ENCODE assay signal across 8 cellular contexts in the genomic region with DNA sequence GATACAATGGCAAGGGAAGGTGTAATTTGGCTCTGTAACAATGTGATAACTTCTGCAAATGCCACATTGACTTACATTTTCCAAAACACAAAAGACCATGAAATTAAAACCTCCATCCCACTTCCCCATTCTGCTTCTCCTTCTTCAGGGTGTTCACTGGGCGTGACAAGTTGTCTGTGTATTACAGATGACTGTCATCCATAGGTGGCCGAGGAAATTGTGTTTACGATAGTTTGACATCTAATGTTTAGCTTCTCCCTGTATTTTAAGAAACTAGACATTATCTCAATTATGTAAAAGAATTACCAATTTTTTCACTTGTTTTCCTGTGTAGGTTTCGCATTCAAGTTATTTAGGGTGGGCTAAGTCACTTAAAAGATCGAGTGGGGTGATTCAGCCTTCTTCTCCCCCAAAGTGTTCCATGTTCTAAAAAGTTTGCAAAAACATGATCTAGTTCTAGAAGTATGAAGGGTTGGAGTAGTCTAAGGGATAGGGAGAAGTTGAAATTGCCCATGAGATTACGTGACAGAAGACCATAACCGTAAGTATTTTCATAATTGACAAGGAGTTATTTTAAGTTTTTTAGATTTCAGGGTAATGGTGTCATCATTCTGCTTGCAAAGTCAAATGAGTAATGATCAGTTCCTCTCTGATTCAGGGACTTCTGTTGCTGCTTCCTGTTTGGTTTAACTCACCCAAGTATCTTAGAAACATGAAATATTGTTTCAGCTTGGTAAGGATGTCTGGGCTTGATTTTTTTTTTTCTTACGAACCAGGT. TPM values are rescaled to one million over a fixed set of nuclear protein-coding genes. Genes with fewer than 3 reads are reported as not detected.
DNase-seq lines count a peak whose midpoint lies in the region; ATAC-seq lines count a peak whose summit lies in the region.

No MANE protein-coding gene starts in this region.

- H3K9me3 Mint-ChIP-seq in activated CD4-positive, alpha-beta T cell treated with anti-CD3 and anti-CD28 coated beads, Interleukin-2, amount 10 ng/mL, durations not matched to agents 7 days and 5 days = peaks cover 9% of the 10 kb centered on the region
- H3K9me3 Mint-ChIP-seq in stimulated activated effector memory CD8-positive, alpha-beta T cell treated with anti-CD3 and anti-CD28 coated beads, Interleukin-12 subunit alpha, Interleukin-12 subunit beta, amount 100 ng/mL, for 72 hours = peaks cover 4% of the 10 kb centered on the region

- H3K27ac Mint-ChIP-seq in activated CD4-positive, alpha-beta T cell treated with anti-CD3 and anti-CD28 coated beads, Interleukin-2, amount 10 ng/mL, durations not matched to agents 7 days and 5 days = peak overlapping the region; percentile 98
- peak overlapping the region; percentile 99 for H3K27ac Mint-ChIP-seq in stimulated activated effector memory CD8-positive, alpha-beta T cell treated with anti-CD3 and anti-CD28 coated beads, Interleukin-12 subunit alpha, Interleukin-12 subunit beta, amount 100 ng/mL, for 72 hours

- POLR2A ChIA-PET in activated CD4-positive, alpha-beta T cell treated with anti-CD3 and anti-CD28 coated beads, Interleukin-2, amount 10 ng/mL, durations not matched to agents 7 days and 5 days (lab: Charles Lee) = interaction anchor here (1.1 to 2.6 kb wide), 5 partner anchors 25 to 35 kb away, joined by 3 to 13 read pairs (median 6); a partner anchor contains a TSS

- peak overlapping the region; percentile 76 for H3K4me3 Mint-ChIP-seq in activated CD4-positive, alpha-beta T cell treated with anti-CD3 and anti-CD28 coated beads, Interleukin-2, amount 10 ng/mL, durations not matched to agents 7 days and 5 days
- H3K4me3 Mint-ChIP-seq in stimulated activated effector memory CD8-positive, alpha-beta T cell treated with anti-CD3 and anti-CD28 coated beads, Interleukin-12 subunit alpha, Interleukin-12 subunit beta, amount 100 ng/mL, for 72 hours = peak overlapping the region; percentile 65

- peak; percentile 76 for ATAC-seq in HG02759 (IDR thresholded peaks at IDR 0.05; ENCODE audit: unreplicated experiment)
- ATAC-seq in stimulated activated effector memory CD8-positive, alpha-beta T cell treated with anti-CD3 and anti-CD28 coated beads, Interleukin-12 subunit alpha, Interleukin-12 subunit beta, amount 100 ng/mL, for 72 hours = peak; percentile 86

- CTCF ChIA-PET in activated CD4-positive, alpha-beta T cell treated with anti-CD3 and anti-CD28 coated beads, Interleukin-2, amount 10 ng/mL, durations not matched to agents 7 days and 5 days (lab: Charles Lee) = interaction anchor here (0.6 to 2.8 kb wide), 5 partner anchors 8 to 141 kb away, joined by 3 to 8 read pairs (median 4); no protein-coding TSS in a partner anchor

- DNase-seq in activated CD4-positive, alpha-beta T cell treated with anti-CD3 and anti-CD28 coated beads, Interleukin-2, amount 10 ng/mL, durations not matched to agents 7 days and 5 days = peak; percentile 52
- no peak for DNase-seq in activated CD4-positive, alpha-beta T cell treated with anti-CD3 and anti-CD28 coated beads for 48 hours
- peak; percentile 80 to 98 for DNase-seq in NOMO-1 (lab: John Stamatoyannopoulos, UW; ENCODE audit: unreplicated experiment in 2 of 2)
- DNase-seq in dermis blood vessel endothelial cell = peak; percentile 69
- no peak for DNase-seq in stimulated activated effector memory CD8-positive, alpha-beta T cell treated with anti-CD3 and anti-CD28 coated beads, Interleukin-12 subunit alpha, Interleukin-12 subunit beta, amount 100 ng/mL, for 72 hours (ENCODE audit: low spot score in 2 of 2)
- DNase-seq in NCI-H2196 treated with DMSO at 0.1 percent for 48 hours (lab: John Stamatoyannopoulos, UW; ENCODE audit: unreplicated experiment) = no peak
- no peak for DNase-seq in NCI-H2171 treated with DMSO at 0.1 percent for 48 hours (lab: John Stamatoyannopoulos, UW)

- no peaks in the 10 kb centered on the region for H3K27me3 Mint-ChIP-seq in activated CD4-positive, alpha-beta T cell treated with anti-CD3 and anti-CD28 coated beads, Interleukin-2, amount 10 ng/mL, durations not matched to agents 7 days and 5 days

- H3K36me3 Mint-ChIP-seq in activated CD4-positive, alpha-beta T cell treated with anti-CD3 and anti-CD28 coated beads, Interleukin-2, amount 10 ng/mL, durations not matched to agents 7 days and 5 days (ENCODE audit: low read depth) = peaks cover 36% of the 10 kb centered on the region
- H3K36me3 Mint-ChIP-seq in stimulated activated effector memory CD8-positive, alpha-beta T cell treated with anti-CD3 and anti-CD28 coated beads, Interleukin-12 subunit alpha, Interleukin-12 subunit beta, amount 100 ng/mL, for 72 hours = peaks cover 14% of the 10 kb centered on the region

- peaks cover 94% of the 10 kb centered on the region for H3K4me1 Mint-ChIP-seq in activated CD4-positive, alpha-beta T cell treated with anti-CD3 and anti-CD28 coated beads, Interleukin-2, amount 10 ng/mL, durations not matched to agents 7 days and 5 days
- peaks cover 92% of the 10 kb centered on the region for H3K4me1 Mint-ChIP-seq in stimulated activated effector memory CD8-positive, alpha-beta T cell treated with anti-CD3 and anti-CD28 coated beads, Interleukin-12 subunit alpha, Interleukin-12 subunit beta, amount 100 ng/mL, for 72 hours

RNA-seq across cellular contexts. Expression of a gene that starts 25.2 kb away (rescaled TPM):
- total RNA-seq in activated CD4-positive, alpha-beta T cell treated with anti-CD3 and anti-CD28 coated beads, Interleukin-2, amount 10 ng/mL, durations not matched to agents 7 days and 5 days = 100 to 1,000 TPM; 234 to 279 TPM
- 0.14 TPM in 1 of 2 replicates, not detected in the other for total RNA-seq in dermis blood vessel endothelial cell

Comparison
In these comparisons a context has a peak if more than half of its experiments do, and no peak if none do; other contexts are left out.
1. DNase-seq: peak in activated CD4-positive, alpha-beta T cell treated with anti-CD3 and anti-CD28 coated beads, Interleukin-2, amount 10 ng/mL, durations not matched to agents 7 days and 5 days (single experiment), NOMO-1 (2 of 2) and dermis blood vessel endothelial cell (single experiment); none in activated CD4-positive, alpha-beta T cell treated with anti-CD3 and anti-CD28 coated beads for 48 hours (single experiment), stimulated activated effector memory CD8-positive, alpha-beta T cell treated with anti-CD3 and anti-CD28 coated beads, Interleukin-12 subunit alpha, Interleukin-12 subunit beta, amount 100 ng/mL, for 72 hours (0 of 2), NCI-H2196 treated with DMSO at 0.1 percent for 48 hours (single experiment) and NCI-H2171 treated with DMSO at 0.1 percent for 48 hours (single experiment).
2. RNA of a gene that starts 25.2 kb away (total RNA-seq): 234 to 279 TPM in activated CD4-positive, alpha-beta T cell treated with anti-CD3 and anti-CD28 coated beads, Interleukin-2, amount 10 ng/mL, durations not matched to agents 7 days and 5 days; 0.14 TPM in dermis blood vessel endothelial cell; every median in the first group is over 100 times any median in the second.